ENCODE assay signal across 18 cellular contexts in genomic region chr6:16141514-16141913, GRCh38. TPM values are rescaled to one million over a fixed set of nuclear protein-coding genes. Genes with fewer than 3 reads are reported as not detected.
A peak's percentile ranks its signal among the peaks of the same experiment; 100 is the strongest.
DNase-seq lines count a peak whose midpoint lies in the region; ATAC-seq, FAIRE-seq and TF ChIP-seq lines count a peak whose summit lies in the region.
"Had no signal": no experiment of that assay in that cellular context is flagged by ENCODE, and none has a peak within 500 bp of the region (broad histone marks: within the 10 kb centered on the region; RNA-seq: fewer than 3 reads in every experiment).

No MANE protein-coding gene starts in this region.

- peaks cover 30% of the 10 kb centered on the region for H3K36me3 Mint-ChIP-seq in activated naive CD8-positive, alpha-beta T cell
- H3K36me3 Mint-ChIP-seq in activated naive CD8-positive, alpha-beta T cell treated with anti-CD3 and anti-CD28 coated beads for 36 hours: peaks cover 49% of the 10 kb centered on the region
- peaks cover 32% of the 10 kb centered on the region for H3K36me3 Mint-ChIP-seq in natural killer cell
- peaks cover 28% of the 10 kb centered on the region for H3K36me3 Mint-ChIP-seq in natural killer cell treated with Interleukin-12 subunit alpha and Interleukin-12 subunit beta and Interleukin-15 and Interleukin-18, amount 100 ng/mL, for 72 hours

- peak overlapping the region in 1 of 3 donors; percentile 49 for H3K27ac ChIP-seq in thyroid gland
- H3K27ac ChIP-seq: BLaER1 treated with 17β-estradiol and CSF1 and Interleukin-3, amounts not matched to agents 10 nM and 100 nM; HL-60 had no signal

- peak overlapping the region; percentile 69 for H3K27ac Mint-ChIP-seq in activated naive CD8-positive, alpha-beta T cell
- H3K27ac Mint-ChIP-seq in activated naive CD8-positive, alpha-beta T cell treated with anti-CD3 and anti-CD28 coated beads for 36 hours: no peak overlapping the region
- H3K27ac Mint-ChIP-seq in natural killer cell: peak overlapping the region; percentile 16 to 56
- H3K27ac Mint-ChIP-seq in natural killer cell treated with Interleukin-12 subunit alpha and Interleukin-12 subunit beta and Interleukin-15 and Interleukin-18, amount 100 ng/mL, for 72 hours: no peak overlapping the region

- no peak for DNase-seq in activated naive CD8-positive, alpha-beta T cell treated with anti-CD3 and anti-CD28 coated beads for 36 hours
- no peak for DNase-seq in natural killer cell
- DNase-seq in natural killer cell treated with Interleukin-12 subunit alpha and Interleukin-12 subunit beta and Interleukin-15 and Interleukin-18, amount 100 ng/mL, for 72 hours (ENCODE audit: low spot score): no peak
- DNase-seq in thyroid gland: peak; percentile 83 to 87
- DNase-seq in NCI-H2227 (lab: John Stamatoyannopoulos, UW; ENCODE audit: unreplicated experiment): no peak
- no peak for DNase-seq in D721Med (ENCODE audit: insufficient read length, low spot score)
- DNase-seq: 8988T; CD4-positive, alpha-beta memory T cell; DMS153; DMS79 treated with DMSO at 0.1 percent for 48 hours; EL; H7 had no signal

- H3K27me3 ChIP-seq in thyroid gland: no peaks in the 10 kb centered on the region
- H3K27me3 ChIP-seq: BLaER1 treated with 17β-estradiol and CSF1 and Interleukin-3, amounts not matched to agents 10 nM and 100 nM had no signal

- no peak overlapping the region for H3K4me3 ChIP-seq in thyroid gland (replicated peaks in 1 of 3)
- H3K4me3 ChIP-seq: BLaER1 treated with 17β-estradiol and CSF1 and Interleukin-3, amounts not matched to agents 10 nM and 100 nM; GM23338 had no signal

- H3K27me3 Mint-ChIP-seq in activated naive CD8-positive, alpha-beta T cell: no peaks in the 10 kb centered on the region
- H3K27me3 Mint-ChIP-seq in activated naive CD8-positive, alpha-beta T cell treated with anti-CD3 and anti-CD28 coated beads for 36 hours: no peaks in the 10 kb centered on the region
- H3K27me3 Mint-ChIP-seq in natural killer cell (ENCODE audit: low read depth in 2 of 2): no peaks in the 10 kb centered on the region
- H3K27me3 Mint-ChIP-seq in natural killer cell treated with Interleukin-12 subunit alpha and Interleukin-12 subunit beta and Interleukin-15 and Interleukin-18, amount 100 ng/mL, for 72 hours: no peaks in the 10 kb centered on the region
- H3K27me3 Mint-ChIP-seq: CD4-positive, alpha-beta memory T cell had no signal

- H3K4me1 Mint-ChIP-seq in activated naive CD8-positive, alpha-beta T cell (ENCODE audit: low read depth): peaks cover 76% of the 10 kb centered on the region
- peaks cover 47% of the 10 kb centered on the region for H3K4me1 Mint-ChIP-seq in activated naive CD8-positive, alpha-beta T cell treated with anti-CD3 and anti-CD28 coated beads for 36 hours
- H3K4me1 Mint-ChIP-seq in natural killer cell: peaks cover 74 to 84% of the 10 kb centered on the region in 2 donors
- H3K4me1 Mint-ChIP-seq in natural killer cell treated with Interleukin-12 subunit alpha and Interleukin-12 subunit beta and Interleukin-15 and Interleukin-18, amount 100 ng/mL, for 72 hours (ENCODE audit: low read depth in 2 of 2): peaks cover 42 to 49% of the 10 kb centered on the region in 2 donors

- H3K9me3 Mint-ChIP-seq in activated naive CD8-positive, alpha-beta T cell (ENCODE audit: low read depth): no peaks in the 10 kb centered on the region
- peaks cover 2% of the 10 kb centered on the region for H3K9me3 Mint-ChIP-seq in activated naive CD8-positive, alpha-beta T cell treated with anti-CD3 and anti-CD28 coated beads for 36 hours
- no peaks in the 10 kb centered on the region for H3K9me3 Mint-ChIP-seq in natural killer cell
- H3K9me3 Mint-ChIP-seq in natural killer cell treated with Interleukin-12 subunit alpha and Interleukin-12 subunit beta and Interleukin-15 and Interleukin-18, amount 100 ng/mL, for 72 hours: no peaks in the 10 kb centered on the region
- H3K9me3 Mint-ChIP-seq: GM23338 had no signal

- peaks cover 36 to 51% of the 10 kb centered on the region in 2 donors for H3K36me3 ChIP-seq in thyroid gland

- FAIRE-seq in D721Med (lab: Jason Lieb, UNC): no peak
- FAIRE-seq: G401.6, GM12892 had no signal

- TF ChIP-seq POLR2A in thyroid gland (IDR thresholded peaks at IDR 0.05): peak in 1 of 2 donors; percentile 9

- H3K4me3 Mint-ChIP-seq in activated naive CD8-positive, alpha-beta T cell: no peak overlapping the region
- no peak overlapping the region for H3K4me3 Mint-ChIP-seq in activated naive CD8-positive, alpha-beta T cell treated with anti-CD3 and anti-CD28 coated beads for 36 hours
- H3K4me3 Mint-ChIP-seq in natural killer cell: no peak overlapping the region
- H3K4me3 Mint-ChIP-seq in natural killer cell treated with Interleukin-12 subunit alpha and Interleukin-12 subunit beta and Interleukin-15 and Interleukin-18, amount 100 ng/mL, for 72 hours: no peak overlapping the region
- H3K4me3 Mint-ChIP-seq: GM23338 had no signal

- intact Hi-C loops in natural killer cell (cut with micrococcal nuclease): no loop called here
- intact Hi-C loops in thyroid gland (cut with DNase I): no loop called here

- H3K4me1 ChIP-seq in thyroid gland: peaks cover 55 to 72% of the 10 kb centered on the region in 2 donors

- TF ChIP-seq CTCF in natural killer cell (IDR thresholded peaks at IDR 0.05) (no peak), thyroid gland (IDR thresholded peaks at IDR 0.05) (peak in 1 of 6 experiments; percentile 6), D721Med (IDR thresholded peaks at IDR 0.05; ENCODE audit: insufficient read depth, missing control alignments) (no peak)

- ATAC-seq in natural killer cell: no peak
- ATAC-seq in natural killer cell treated with Interleukin-12 subunit alpha and Interleukin-12 subunit beta and Interleukin-15 and Interleukin-18, amount 100 ng/mL, for 72 hours: no peak
- ATAC-seq: GM23338 had no signal

- no peaks in the 10 kb centered on the region for H3K9me3 ChIP-seq in thyroid gland
- H3K9me3 ChIP-seq: BLaER1 treated with 17β-estradiol and CSF1 and Interleukin-3, amounts not matched to agents 10 nM and 100 nM had no signal

RNA-seq across cellular contexts. Expression of gene MYLIP, which starts 12.6 kb away (rescaled TPM):
- total RNA-seq in activated naive CD8-positive, alpha-beta T cell treated with anti-CD3 and anti-CD28 coated beads for 36 hours: 1 to 10 TPM; 8.4 to 10.0 TPM
- total RNA-seq in natural killer cell (100 to 1,000 TPM; 127 to 207 (median 150) TPM), thyroid gland (100 to 1,000 TPM in 1 of 4 donors, 10 to 100 TPM in 3; 61.8 to 108 (median 92.0) TPM)
- 10 to 100 TPM; 12.2 to 18.1 TPM for total RNA-seq in natural killer cell treated with Interleukin-12 subunit alpha and Interleukin-12 subunit beta and Interleukin-15 and Interleukin-18, amount 100 ng/mL, for 72 hours

Comparison
In these comparisons a context has a peak if more than half of its experiments do, and no peak if none do; other contexts are left out.
1. H3K27ac Mint-ChIP-seq: peak in activated naive CD8-positive, alpha-beta T cell (single experiment) and natural killer cell (2 of 2); none in activated naive CD8-positive, alpha-beta T cell treated with anti-CD3 and anti-CD28 coated beads for 36 hours (single experiment) and natural killer cell treated with Interleukin-12 subunit alpha and Interleukin-12 subunit beta and Interleukin-15 and Interleukin-18, amount 100 ng/mL, for 72 hours (0 of 2).
2. DNase-seq: peak in thyroid gland (2 of 2); none in activated naive CD8-positive, alpha-beta T cell treated with anti-CD3 and anti-CD28 coated beads for 36 hours (single experiment), natural killer cell (single experiment), natural killer cell treated with Interleukin-12 subunit alpha and Interleukin-12 subunit beta and Interleukin-15 and Interleukin-18, amount 100 ng/mL, for 72 hours (single experiment), NCI-H2227 (single experiment) and D721Med (single experiment).